23 cellular contexts compared by ENCODE assay signal in the genomic region with DNA sequence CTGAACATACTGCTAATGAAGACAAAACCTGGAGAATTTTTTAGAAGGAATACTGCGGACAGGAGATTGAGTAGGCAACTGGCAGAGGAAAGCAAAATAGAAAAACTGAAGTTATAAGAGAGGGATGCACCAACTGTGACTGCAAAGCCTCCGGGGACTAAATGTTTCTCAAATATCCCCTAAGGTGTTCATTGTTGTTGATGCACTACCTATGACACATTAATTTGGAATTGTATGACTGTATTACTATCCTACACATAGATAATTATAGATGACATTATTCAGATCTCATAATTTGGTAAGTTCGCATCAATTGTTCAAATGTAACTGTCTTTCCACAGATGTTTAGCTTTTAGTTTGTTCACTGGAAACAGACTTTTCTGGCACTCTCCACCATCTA.
DNase-seq lines count a peak whose midpoint lies in the region; ATAC-seq, FAIRE-seq and TF ChIP-seq lines count a peak whose summit lies in the region.
"Had no signal": no experiment of that assay in that cellular context is flagged by ENCODE, and none has a peak within 500 bp of the region (broad histone marks: within the 10 kb centered on the region; RNA-seq: fewer than 3 reads in every experiment).

No MANE protein-coding gene starts in this region.

- H3K79me2 ChIP-seq in neural progenitor cell (ENCODE audit: low read depth): no peaks in the 10 kb centered on the region

- H3K4me1 ChIP-seq in breast epithelium: no peaks in the 10 kb centered on the region
- H3K4me1 ChIP-seq in neural progenitor cell: peaks cover 11% of the 10 kb centered on the region
- H3K4me1 ChIP-seq: A549 had no signal

- H3K4me1 Mint-ChIP-seq in MCF 10A (ENCODE audit: insufficient read depth, unreplicated experiment) (peaks cover 9% of the 10 kb centered on the region), neural progenitor cell (no peaks in the 10 kb centered on the region), T-cell (no peaks in the 10 kb centered on the region)

- H4K20me1 ChIP-seq in neural progenitor cell (ENCODE audit: low read depth): no peaks in the 10 kb centered on the region

- CTCF ChIA-PET in MCF 10A (lab: Yijun Ruan, JAX): no interaction called here
- CTCF ChIA-PET in RWPE1 (lab: Yijun Ruan, JAX): interaction anchor here (0.6 kb wide), 1 partner anchor 165 kb away, joined by 3 read pairs; no protein-coding TSS in a partner anchor
- CTCF ChIA-PET in T-cell (lab: Charles Lee): interaction anchor here in 1 of 2 donors (0.8 kb wide), 1 partner anchor 8 kb away, joined by 3 read pairs; no protein-coding TSS in a partner anchor

- POLR2A ChIA-PET in MCF 10A (lab: Yijun Ruan, JAX) (interaction anchor here (0.6 kb wide), 1 partner anchor 295 kb away, joined by 3 read pairs; no protein-coding TSS in a partner anchor), RWPE1 (lab: Yijun Ruan, JAX; ENCODE audit: low non-redundant PET) (no interaction called here), T-cell (lab: Charles Lee) (no interaction called here)

- TF ChIP-seq POLR2A in breast epithelium (IDR thresholded peaks at IDR 0.05): no peak

- no peaks in the 10 kb centered on the region for H3K27me3 ChIP-seq in breast epithelium
- no peaks in the 10 kb centered on the region for H3K27me3 ChIP-seq in bronchial epithelial cell (ENCODE audit: control insufficient read depth, insufficient read depth, low read length)
- no peaks in the 10 kb centered on the region for H3K27me3 ChIP-seq in neural progenitor cell

- intact Hi-C loops in MCF 10A (cut with micrococcal nuclease) (no loop called here), breast epithelium (cut with DNase I; ENCODE audit: low total_unique reads) (no loop called here)

- H3K36me3 Mint-ChIP-seq in MCF 10A (ENCODE audit: insufficient read depth, unreplicated experiment) (peaks cover 6% of the 10 kb centered on the region), neural progenitor cell (no peaks in the 10 kb centered on the region), T-cell (no peaks in the 10 kb centered on the region)

- H3K27ac ChIP-seq in breast epithelium (no peak overlapping the region), RWPE1 (no peak overlapping the region), neural progenitor cell (no peak overlapping the region)
- H3K27ac ChIP-seq: 22Rv1, A549, C4-2B had no signal

- DNase-seq in MCF 10A (ENCODE audit: unreplicated experiment): no peak
- no peak for DNase-seq in breast epithelium (ENCODE audit: low spot score in 2 of 2)
- peak; percentile 15 for DNase-seq in RWPE1 (ENCODE audit: low spot score)
- peak; percentile 24 for DNase-seq in bronchial epithelial cell (ENCODE audit: low read depth)
- no peak for DNase-seq in neural progenitor cell (ENCODE audit: low spot score)
- DNase-seq in T-cell: no peak
- DNase-seq: AML-193; CD4-positive, alpha-beta T cell; DMS153; DMS79; GDM1; HCEC 1CT had no signal

- ATAC-seq in GM18909 (IDR thresholded peaks at IDR 0.05; ENCODE audit: poor library complexity, unreplicated experiment): no peak
- no peak for ATAC-seq in GM18867 (IDR thresholded peaks at IDR 0.05; ENCODE audit: unreplicated experiment)
- no peak for ATAC-seq in T-cell (replicated peaks in 1 of 4)
- ATAC-seq: A549, HepG2 had no signal

- TF ChIP-seq CTCF in MCF 10A (IDR thresholded peaks at IDR 0.05; ENCODE audit: unreplicated experiment) (no peak), breast epithelium (IDR thresholded peaks at IDR 0.05) (no peak), RWPE1 (conservative IDR thresholded peaks at IDR 0.05; ENCODE audit: low read depth) (no peak), bronchial epithelial cell (IDR thresholded peaks at IDR 0.05; ENCODE audit: insufficient read depth, low read length, severe bottlenecking) (no peak), neural progenitor cell (IDR thresholded peaks at IDR 0.05) (no peak)

- no peak for FAIRE-seq in bronchial epithelial cell (lab: Jason Lieb, UNC)
- FAIRE-seq: A549, GM12892, GM18507, GM19239, H1, HepG2 had no signal

- H3K9me3 ChIP-seq in breast epithelium: no peaks in the 10 kb centered on the region
- H3K9me3 ChIP-seq in neural progenitor cell (ENCODE audit: low read depth): no peaks in the 10 kb centered on the region
- H3K9me3 ChIP-seq: A549 had no signal

- no peak overlapping the region for H3K4me2 ChIP-seq in neural progenitor cell
- H3K4me2 ChIP-seq: A549 had no signal

- peak overlapping the region; percentile 9 for H2AFZ ChIP-seq in neural progenitor cell (replicated peaks)

- peaks cover 6% of the 10 kb centered on the region for H3F3A ChIP-seq in neural progenitor cell (ENCODE audit: low read depth)

- H3K27ac Mint-ChIP-seq in MCF 10A (ENCODE audit: low read depth, unreplicated experiment) (peak overlapping the region; percentile 82), neural progenitor cell (no peak overlapping the region), T-cell (no peak overlapping the region)
- H3K27ac Mint-ChIP-seq: CD4-positive, alpha-beta T cell; IgD-negative memory B cell had no signal

- no TSS peak for BruUV-seq in MCF 10A (replicated peaks; lab: Mats Ljungman, UMichigan)

- H3K9me3 Mint-ChIP-seq in MCF 10A (ENCODE audit: unreplicated experiment) (peaks cover 7% of the 10 kb centered on the region), neural progenitor cell (peaks cover 2% of the 10 kb centered on the region), T-cell (peaks cover 12 to 18% (median 14%) of the 10 kb centered on the region in 3 donors)

- H3K4me3 Mint-ChIP-seq in MCF 10A (ENCODE audit: unreplicated experiment): no peak overlapping the region
- H3K4me3 Mint-ChIP-seq in neural progenitor cell: no peak overlapping the region
- no peak overlapping the region for H3K4me3 Mint-ChIP-seq in T-cell
- H3K4me3 Mint-ChIP-seq: CD4-positive, alpha-beta T cell; IgD-negative memory B cell had no signal

- H3K27me3 Mint-ChIP-seq in MCF 10A (ENCODE audit: insufficient read depth, unreplicated experiment) (no peaks in the 10 kb centered on the region), neural progenitor cell (ENCODE audit: insufficient read depth, low read depth) (no peaks in the 10 kb centered on the region), T-cell (no peaks in the 10 kb centered on the region)
- H3K27me3 Mint-ChIP-seq: CD4-positive, alpha-beta T cell; IgD-negative memory B cell had no signal

- H3K36me3 ChIP-seq in breast epithelium (no peaks in the 10 kb centered on the region), bronchial epithelial cell (ENCODE audit: control insufficient read depth, insufficient read depth, low read length) (no peaks in the 10 kb centered on the region), neural progenitor cell (no peaks in the 10 kb centered on the region)

- H3K9ac ChIP-seq in neural progenitor cell: no peak overlapping the region

- H3K4me3 ChIP-seq in breast epithelium (no peak overlapping the region), bronchial epithelial cell (ENCODE audit: low read depth, low read length) (no peak overlapping the region), neural progenitor cell (no peak overlapping the region)
- H3K4me3 ChIP-seq: A549 had no signal

Comparison
In these comparisons a context has a peak if more than half of its experiments do, and no peak if none do; other contexts are left out.
1. DNase-seq: peak in RWPE1 (single experiment) and bronchial epithelial cell (single experiment); none in MCF 10A (single experiment), breast epithelium (0 of 2), neural progenitor cell (single experiment) and T-cell (0 of 34).